Comparison of ENCODE assay signal across 18 cellular contexts in genomic region chr12:109613611-109614455, GRCh38. TPM values are rescaled to one million over a fixed set of nuclear protein-coding genes. Genes with fewer than 3 reads are reported as not detected.
A peak's percentile ranks its signal among the peaks of the same experiment; 100 is the strongest.
DNase-seq lines count a peak whose midpoint lies in the region; ATAC-seq, FAIRE-seq and TF ChIP-seq lines count a peak whose summit lies in the region.
"Had no signal": no experiment of that assay in that cellular context is flagged by ENCODE, and none has a peak within 500 bp of the region (broad histone marks: within the 10 kb centered on the region; RNA-seq: fewer than 3 reads in every experiment).

No MANE protein-coding gene starts in this region.

- no peak overlapping the region for H4K91ac ChIP-seq in neuronal stem cell (ENCODE audit: low read depth, low read length, poor library complexity)

- H3K4me1 ChIP-seq in GM23338 (ENCODE audit: insufficient read depth) (no peaks in the 10 kb centered on the region; the same call in 1 of the 2 replicates), neuronal stem cell (ENCODE audit: control insufficient read depth in 2 of 2, insufficient read depth in 1 of 2, low read depth in 1 of 2, low read length in 2 of 2) (peaks cover 0 to 17% of the 10 kb centered on the region in 2 donors)
- H3K4me1 ChIP-seq: A549 had no signal

- H2AFZ ChIP-seq in GM23338 (no peak overlapping the region), neuronal stem cell (ENCODE audit: low read length) (no peak overlapping the region)

- H3K9me3 Mint-ChIP-seq in GM23338 (no peaks in the 10 kb centered on the region), brain (peaks cover 0 to 4% (median 0%) of the 10 kb centered on the region in 5 experiments)
- H3K9me3 Mint-ChIP-seq: CD4-positive, alpha-beta T cell had no signal

- H3K27me3 Mint-ChIP-seq in GM23338 (ENCODE audit: insufficient read depth, low read depth, poor library complexity) (peaks cover 11% of the 10 kb centered on the region), brain (peaks cover 30% of the 10 kb centered on the region)

- TF ChIP-seq CTCF in GM23338 (conservative IDR thresholded peaks at IDR 0.05; ENCODE audit: low read depth in 2 of 2) (no peak), brain (conservative IDR thresholded peaks at IDR 0.05) (no peak)

- H3K9me3 ChIP-seq in neuronal stem cell (replicated peaks in 1 of 2; ENCODE audit: control insufficient read depth in 2 of 2, insufficient read depth in 1 of 2, low read depth in 1 of 2, low read length in 2 of 2) = no peaks in the 10 kb centered on the region
- H3K9me3 ChIP-seq: A549; BLaER1 treated with 17β-estradiol and CSF1 and Interleukin-3, amounts not matched to agents 10 nM and 100 nM had no signal

- H3K36me3 Mint-ChIP-seq in GM23338 (ENCODE audit: low read depth) (no peaks in the 10 kb centered on the region), brain (no peaks in the 10 kb centered on the region)

- no peaks in the 10 kb centered on the region for H3K27me3 ChIP-seq in GM23338 (ENCODE audit: insufficient read depth)
- H3K27me3 ChIP-seq in neuronal stem cell (ENCODE audit: control insufficient read depth in 3 of 3, insufficient read depth in 3 of 3, low read depth in 1 of 3, low read length in 3 of 3) = peaks cover 0 to 91% (median 0%) of the 10 kb centered on the region in 3 experiments

- no peaks in the 10 kb centered on the region for H3K79me1 ChIP-seq in neuronal stem cell (ENCODE audit: low read depth, low read length)

- no peak overlapping the region for H3K4ac ChIP-seq in neuronal stem cell (ENCODE audit: low read length)

- H3K23ac ChIP-seq in neuronal stem cell (ENCODE audit: low read depth, low read length, poor library complexity) = no peak overlapping the region

- no peak overlapping the region for H3K14ac ChIP-seq in neuronal stem cell (ENCODE audit: low read length)

- H3K18ac ChIP-seq in neuronal stem cell (ENCODE audit: low read length) = peak overlapping the region; percentile 1

- H3K27ac ChIP-seq in GM23338 (ENCODE audit: low read depth) (no peak overlapping the region), neuronal stem cell (replicated peaks; ENCODE audit: low read length) (no peak overlapping the region)
- H3K27ac ChIP-seq: A549; BLaER1 treated with 17β-estradiol and CSF1 and Interleukin-3, amounts not matched to agents 10 nM and 100 nM; SK-N-MC had no signal

- H2BK5ac ChIP-seq in neuronal stem cell (ENCODE audit: low read length) = no peak overlapping the region

- no peak overlapping the region for H3K4me3 Mint-ChIP-seq in GM23338
- peak overlapping the region in 2 of 5 experiments; percentile 40 to 46 for H3K4me3 Mint-ChIP-seq in brain
- H3K4me3 Mint-ChIP-seq: CD4-positive, alpha-beta T cell had no signal

- H2AK5ac ChIP-seq in neuronal stem cell (ENCODE audit: low read depth, low read length) = no peak overlapping the region

- H3K4me3 ChIP-seq in GM23338 (no peak overlapping the region), neuronal stem cell (ENCODE audit: low read length in 2 of 2) (no peak overlapping the region)
- H3K4me3 ChIP-seq: A549; BLaER1 treated with 17β-estradiol and CSF1 and Interleukin-3, amounts not matched to agents 10 nM and 100 nM; SK-N-MC had no signal

- TF ChIP-seq POLR2A in GM12892 (IDR thresholded peaks at IDR 0.05; ENCODE audit: low read depth, low read length) = no peak

- H3K27ac Mint-ChIP-seq in GM23338 (no peak overlapping the region), brain (peak overlapping the region in 3 of 5 experiments; percentile 37 to 90 (median 60))
- H3K27ac Mint-ChIP-seq: CD4-positive, alpha-beta T cell had no signal

- no peaks in the 10 kb centered on the region for H3K79me2 ChIP-seq in GM23338 (replicated peaks; ENCODE audit: insufficient read depth)

- H3F3A ChIP-seq in GM23338 (replicated peaks; ENCODE audit: low read depth) = no peaks in the 10 kb centered on the region

- H3K4me2 ChIP-seq in GM23338 (no peak overlapping the region), neuronal stem cell (ENCODE audit: insufficient read depth, low read length, poor library complexity, severe bottlenecking) (no peak overlapping the region)
- H3K4me2 ChIP-seq: A549; BLaER1 treated with 17β-estradiol and CSF1 and Interleukin-3, amounts not matched to agents 10 nM and 100 nM had no signal

- ATAC-seq in GM23338 (peak; percentile 76), GM18498 (IDR thresholded peaks at IDR 0.05; ENCODE audit: unreplicated experiment) (no peak)

- H3K9ac ChIP-seq in neuronal stem cell (ENCODE audit: low read depth, low read length, poor library complexity) = no peak overlapping the region
- H3K9ac ChIP-seq: BLaER1 treated with 17β-estradiol and CSF1 and Interleukin-3, amounts not matched to agents 10 nM and 100 nM had no signal

- FAIRE-seq in GM12892 (lab: Jason Lieb, UNC) = no peak
- FAIRE-seq: A549, GM12891, H54 had no signal

- H2BK12ac ChIP-seq in neuronal stem cell (ENCODE audit: low read length) = no peak overlapping the region

- H4K8ac ChIP-seq in neuronal stem cell (ENCODE audit: low read depth, low read length) = no peak overlapping the region

- WGBS in neuronal stem cell (ENCODE audit: extremely low coverage in 2 of 2, insufficient read length in 2 of 2, insufficient replicate concordance in 1 of 2), 2 donors = no CpG with 5 or more reads among the region's 27 CpGs

- H2BK15ac ChIP-seq in neuronal stem cell (ENCODE audit: low read length) = no peak overlapping the region

- H3K9me2 ChIP-seq in GM23338 (ENCODE audit: insufficient read depth) = no peaks in the 10 kb centered on the region

- peaks cover 15% of the 10 kb centered on the region for H3K4me1 Mint-ChIP-seq in GM23338
- H3K4me1 Mint-ChIP-seq in brain = peaks cover 81% of the 10 kb centered on the region

- no peak overlapping the region for H2BK120ac ChIP-seq in neuronal stem cell (ENCODE audit: low read depth, low read length)

- H3K36me3 ChIP-seq in GM23338 (ENCODE audit: insufficient read depth) = no peaks in the 10 kb centered on the region
- no peaks in the 10 kb centered on the region for H3K36me3 ChIP-seq in neuronal stem cell (replicated peaks in 1 of 2; ENCODE audit: control insufficient read depth in 2 of 2, insufficient read depth in 2 of 2, low read length in 2 of 2)
- H3K36me3 ChIP-seq: BLaER1 treated with 17β-estradiol and CSF1 and Interleukin-3, amounts not matched to agents 10 nM and 100 nM had no signal

- DNase-seq in GM23338 (ENCODE audit: low spot score) (peak; percentile 57), NCI-H1105 treated with DMSO at 0.1 percent for 48 hours (lab: John Stamatoyannopoulos, UW) (peak; percentile 38), neuronal stem cell (ENCODE audit: low spot score) (no peak), NCI-H128 (lab: John Stamatoyannopoulos, UW; ENCODE audit: unreplicated experiment) (no peak), GM12892 (ENCODE audit: insufficient read length) (no peak)
- no peak for DNase-seq in effector CD8-positive, alpha-beta T cell (lab: John Stamatoyannopoulos, UW)
- DNase-seq: CD4-positive, alpha-beta T cell; GDM1; NCI-H1048; NCI-H2029; SIG-M5 had no signal

- no peaks in the 10 kb centered on the region for H4K20me1 ChIP-seq in GM23338 (replicated peaks; ENCODE audit: insufficient read depth)
- H4K20me1 ChIP-seq: BLaER1 treated with 17β-estradiol and CSF1 and Interleukin-3, amounts not matched to agents 10 nM and 100 nM had no signal

TF ChIP-seq in GM23338, 12 proteins besides CTCF, POLR2A, EP300 and RAD21:
- TF ChIP-seq ETS1 (IDR thresholded peaks at IDR 0.05) (no peak), NANOG (IDR thresholded peaks at IDR 0.05; ENCODE audit: borderline replicate concordance) (no peak), EZH2 (IDR thresholded peaks at IDR 0.05; ENCODE audit: low read depth, unreplicated experiment) (no peak), JUNB (IDR thresholded peaks at IDR 0.05; ENCODE audit: unreplicated experiment) (no peak), STAT1 (IDR thresholded peaks at IDR 0.05; ENCODE audit: unreplicated experiment) (no peak)

RNA-seq across cellular contexts. Expression of gene MVK, which starts 40.2 kb away (rescaled TPM):
- total RNA-seq in GM23338 (2014; rRNA removed; shearing (Covaris generic)) = 29.0 and 40.1 TPM in 2 replicates
- polyA plus RNA-seq in GM23338 (2016; fragmentation: Nextera tagmentation; extraction: Ambion mirVana) = 16.7 and 18.5 TPM in 2 replicates
- 33.4 TPM for polyA plus RNA-seq in brain (ENCODE audit: insufficient read depth, low read depth, low replicate concordance)
- 25.4 TPM for polyA plus RNA-seq in neuronal stem cell (2013, experiment 1 of 2)
- polyA plus RNA-seq in neuronal stem cell (2013, experiment 2 of 2) = 26.4 TPM
- polyA plus RNA-seq in GM12892 (2012; ENCODE audit: missing spikeins) = 17.4 TPM

RNA-seq across cellular contexts. Expression of gene MMAB, which starts 40.5 kb away (rescaled TPM):
- total RNA-seq in GM23338 (2014; rRNA removed; shearing (Covaris generic)) = 24.7 and 41.6 TPM in 2 replicates
- polyA plus RNA-seq in GM23338 (2016; fragmentation: Nextera tagmentation; extraction: Ambion mirVana) (36.7 and 38.5 TPM in 2 replicates), brain (ENCODE audit: insufficient read depth, low read depth, low replicate concordance) (62.8 TPM)
- polyA plus RNA-seq in neuronal stem cell (2013, experiment 1 of 2) = 27.4 TPM
- polyA plus RNA-seq in neuronal stem cell (2013, experiment 2 of 2) = 27.9 TPM
- 40.2 TPM for polyA plus RNA-seq in GM12892 (2012; ENCODE audit: missing spikeins)

Comparison
In these comparisons a context has a peak if more than half of its experiments do, and no peak if none do; other contexts are left out.
1. DNase-seq: peak in GM23338 (single experiment) and NCI-H1105 treated with DMSO at 0.1 percent for 48 hours (single experiment); none in neuronal stem cell (single experiment), effector CD8-positive, alpha-beta T cell (single experiment), NCI-H128 (single experiment) and GM12892 (single experiment).